In the genomic region with DNA sequence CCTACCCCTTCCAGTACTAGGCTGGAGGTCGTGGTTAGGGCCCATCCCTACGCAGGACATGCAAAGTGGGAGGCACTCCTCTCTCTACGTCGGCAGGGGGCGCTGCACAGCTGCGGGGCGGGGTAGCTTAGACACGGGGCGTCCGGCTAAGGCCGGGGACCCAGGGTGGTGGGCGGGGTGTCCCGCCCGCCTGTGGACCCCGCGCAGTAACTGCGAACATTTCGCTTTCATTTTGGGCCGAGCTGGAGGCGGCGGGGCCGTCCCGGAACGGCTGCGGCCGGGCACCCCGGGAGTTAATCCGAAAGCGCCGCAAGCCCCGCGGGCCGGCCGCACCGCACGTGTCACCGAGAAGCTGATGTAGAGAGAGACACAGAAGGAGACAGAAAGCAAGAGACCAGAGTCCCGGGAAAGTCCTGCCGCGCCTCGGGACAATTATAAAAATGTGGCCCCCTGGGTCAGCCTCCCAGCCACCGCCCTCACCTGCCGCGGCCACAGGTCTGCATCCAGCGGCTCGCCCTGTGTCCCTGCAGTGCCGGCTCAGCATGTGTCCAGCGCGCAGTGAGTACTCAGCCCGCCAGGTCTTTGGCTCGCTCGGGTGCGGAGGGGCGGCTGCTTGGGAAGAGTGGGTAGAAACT, we compare ENCODE assay signal across 8 cellular contexts. TPM values are rescaled to one million over a fixed set of nuclear protein-coding genes. Genes with fewer than 3 reads are reported as not detected.
A peak's percentile ranks its signal among the peaks of the same experiment; 100 is the strongest.
DNase-seq lines count a peak whose midpoint lies in the region; ATAC-seq, FAIRE-seq and TF ChIP-seq lines count a peak whose summit lies in the region.

A gene (plus strand): TSS at position 219 of the 635 bp plus-strand sequence.

- peak; percentile 94 for TF ChIP-seq CTCF in A549 (IDR thresholded peaks at IDR 0.05)
- TF ChIP-seq CTCF in dorsolateral prefrontal cortex (IDR thresholded peaks at IDR 0.05 in 54 of 56, conservative IDR thresholded peaks at IDR 0.05 in 2 of 56; ENCODE audit: low read depth in 1 of 56, partially characterized antibody in 56 of 56): peak; percentile 68 to 95 (median 88)

- H3K4me2 ChIP-seq in A549: peak within 1 kb of the TSS; percentile 96

- peak; percentile 59 to 65 for TF ChIP-seq RAD21 in A549 (conservative IDR thresholded peaks at IDR 0.05 in 1 of 2, IDR thresholded peaks at IDR 0.05 in 1 of 2)

- 2% methylated on average over 53 of the region's 54 CpGs for WGBS in A549 (ENCODE audit: missing lambda C conversion rate)

- no peak for TF ChIP-seq EP300 in A549 (IDR thresholded peaks at IDR 0.05)

- DNase-seq in A549 (ENCODE audit: low read depth in 1 of 2, low spot score in 1 of 2) (peak; percentile 81 to 82), GM18507 (ENCODE audit: extremely low spot score, insufficient read length, low read depth) (peak; percentile 79), NCI-H2227 (lab: John Stamatoyannopoulos, UW; ENCODE audit: unreplicated experiment) (peak; percentile 72), dorsolateral prefrontal cortex (peak; percentile 49 to 83 (median 70)), lung microvascular endothelial cell (ENCODE audit: low read depth in 2 of 2) (peak; percentile 82 to 85)
- peak; percentile 78 for DNase-seq in activated CD4-positive, alpha-beta T cell treated with anti-CD3 and anti-CD28 coated beads, Interleukin-2, amount 50 U/mL, for 1 hour
- peak; percentile 59 to 75 (median 66) for DNase-seq in stimulated activated CD4-positive, alpha-beta T cell treated with anti-CD3 and anti-CD28 coated beads, TNF-alpha, amount 100 ng/mL, for 48 hours (ENCODE audit: low read depth in 3 of 3)

- ATAC-seq in A549 (peak; percentile 96 to 99), HG02943 (IDR thresholded peaks at IDR 0.05; ENCODE audit: low read depth, unreplicated experiment) (peak; percentile 96)

- H3K4me1 ChIP-seq in A549: 0 out of 3 replicates have a peak, but pooled peaks cover 8% of the 10 kb centered on the region

- H3K27ac ChIP-seq in A549 (peak within 1 kb of the TSS; percentile 84 to 90), dorsolateral prefrontal cortex (peak within 1 kb of the TSS in 21 of 59 donors; percentile 2 to 84 (median 45))

- POLR2A ChIA-PET in A549 (lab: Yijun Ruan, JAX): interaction anchor here (0.9 to 1.2 kb wide), 2 partner anchors 57 to 104 kb away, joined by 3 to 5 read pairs; no protein-coding TSS in a partner anchor

- FAIRE-seq in A549 (lab: Jason Lieb, UNC) (peak; percentile 77), GM18507 (lab: Jason Lieb, UNC) (peak; percentile 96)

- intact Hi-C loops in dorsolateral prefrontal cortex (cut with DNase I): loop anchor here in 1 of 2 donors (5.0 kb wide), 1 partner anchor 106 kb away; no protein-coding TSS in a partner anchor

- H3K4me3 ChIP-seq in A549: peak within 1 kb of the TSS; percentile 85
- peak within 1 kb of the TSS; percentile 54 to 97 (median 79) for H3K4me3 ChIP-seq in dorsolateral prefrontal cortex

- CTCF ChIA-PET in A549 (lab: Yijun Ruan, JAX): interaction anchor here (0.6 to 7.2 kb wide), 55 partner anchors 10 to 727 kb away, joined by 3 to 158 read pairs (median 5); a partner anchor contains a TSS

- no peaks in the 10 kb centered on the region for H3K9me3 ChIP-seq in A549

- H3K27me3 ChIP-seq in dorsolateral prefrontal cortex: no peaks in the 10 kb centered on the region

- no peak for TF ChIP-seq POLR2A in A549 (IDR thresholded peaks at IDR 0.05; ENCODE audit: low read length)

TF ChIP-seq in A549, 52 proteins besides CTCF, POLR2A, EP300 and RAD21 (continues in another document):
- TF ChIP-seq, protein P1, sequence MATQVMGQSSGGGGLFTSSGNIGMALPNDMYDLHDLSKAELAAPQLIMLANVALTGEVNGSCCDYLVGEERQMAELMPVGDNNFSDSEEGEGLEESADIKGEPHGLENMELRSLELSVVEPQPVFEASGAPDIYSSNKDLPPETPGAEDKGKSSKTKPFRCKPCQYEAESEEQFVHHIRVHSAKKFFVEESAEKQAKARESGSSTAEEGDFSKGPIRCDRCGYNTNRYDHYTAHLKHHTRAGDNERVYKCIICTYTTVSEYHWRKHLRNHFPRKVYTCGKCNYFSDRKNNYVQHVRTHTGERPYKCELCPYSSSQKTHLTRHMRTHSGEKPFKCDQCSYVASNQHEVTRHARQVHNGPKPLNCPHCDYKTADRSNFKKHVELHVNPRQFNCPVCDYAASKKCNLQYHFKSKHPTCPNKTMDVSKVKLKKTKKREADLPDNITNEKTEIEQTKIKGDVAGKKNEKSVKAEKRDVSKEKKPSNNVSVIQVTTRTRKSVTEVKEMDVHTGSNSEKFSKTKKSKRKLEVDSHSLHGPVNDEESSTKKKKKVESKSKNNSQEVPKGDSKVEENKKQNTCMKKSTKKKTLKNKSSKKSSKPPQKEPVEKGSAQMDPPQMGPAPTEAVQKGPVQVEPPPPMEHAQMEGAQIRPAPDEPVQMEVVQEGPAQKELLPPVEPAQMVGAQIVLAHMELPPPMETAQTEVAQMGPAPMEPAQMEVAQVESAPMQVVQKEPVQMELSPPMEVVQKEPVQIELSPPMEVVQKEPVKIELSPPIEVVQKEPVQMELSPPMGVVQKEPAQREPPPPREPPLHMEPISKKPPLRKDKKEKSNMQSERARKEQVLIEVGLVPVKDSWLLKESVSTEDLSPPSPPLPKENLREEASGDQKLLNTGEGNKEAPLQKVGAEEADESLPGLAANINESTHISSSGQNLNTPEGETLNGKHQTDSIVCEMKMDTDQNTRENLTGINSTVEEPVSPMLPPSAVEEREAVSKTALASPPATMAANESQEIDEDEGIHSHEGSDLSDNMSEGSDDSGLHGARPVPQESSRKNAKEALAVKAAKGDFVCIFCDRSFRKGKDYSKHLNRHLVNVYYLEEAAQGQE (IDR thresholded peaks at IDR 0.05): no peak
- TF ChIP-seq MAFK (IDR thresholded peaks at IDR 0.05; ENCODE audit: partially characterized antibody): no peak
- TF ChIP-seq MAZ (IDR thresholded peaks at IDR 0.05; ENCODE audit: borderline replicate concordance, low read depth, low read length): 0 out of 2 replicates have a peak, but pooled peaks have one; percentile 52
- no peak for TF ChIP-seq TP53 (CRISPR knock-in tag; IDR thresholded peaks at IDR 0.05)
- no peak for TF ChIP-seq EHMT2 (IDR thresholded peaks at IDR 0.05; ENCODE audit: low read depth)
- TF ChIP-seq PHF8 (IDR thresholded peaks at IDR 0.05; ENCODE audit: borderline replicate concordance, low read depth): peak; percentile 64; the same call in 1 of the 2 replicates
- no peak for TF ChIP-seq CHD4 (IDR thresholded peaks at IDR 0.05; ENCODE audit: borderline replicate concordance)
- no peak for TF ChIP-seq ESRRA (IDR thresholded peaks at IDR 0.05; ENCODE audit: borderline replicate concordance, low read length)
- peak; percentile 20; the same call in 1 of the 2 replicates for TF ChIP-seq MYC (IDR thresholded peaks at IDR 0.05; ENCODE audit: borderline replicate concordance, low read length)
- no peak for TF ChIP-seq RFX5 (IDR thresholded peaks at IDR 0.05)
- peak in 1 of 2 experiments; percentile 48; a peak in 1 of 5 replicates for TF ChIP-seq JUN (IDR thresholded peaks at IDR 0.05)
- no peak for TF ChIP-seq NFE2L2 (conservative IDR thresholded peaks at IDR 0.05; ENCODE audit: low read length)
- TF ChIP-seq ZFP36 (IDR thresholded peaks at IDR 0.05; ENCODE audit: borderline replicate concordance, partially characterized antibody): no peak
- no peak for TF ChIP-seq HOXB5 (CRISPR knock-in tag; IDR thresholded peaks at IDR 0.05)
- no peak for TF ChIP-seq SREBF2 (IDR thresholded peaks at IDR 0.05)
- TF ChIP-seq KDM1A (IDR thresholded peaks at IDR 0.05; ENCODE audit: low read depth): no peak
- TF ChIP-seq NPAS2 (CRISPR knock-in tag; IDR thresholded peaks at IDR 0.05; ENCODE audit: borderline replicate concordance): no peak
- TF ChIP-seq, protein P2, sequence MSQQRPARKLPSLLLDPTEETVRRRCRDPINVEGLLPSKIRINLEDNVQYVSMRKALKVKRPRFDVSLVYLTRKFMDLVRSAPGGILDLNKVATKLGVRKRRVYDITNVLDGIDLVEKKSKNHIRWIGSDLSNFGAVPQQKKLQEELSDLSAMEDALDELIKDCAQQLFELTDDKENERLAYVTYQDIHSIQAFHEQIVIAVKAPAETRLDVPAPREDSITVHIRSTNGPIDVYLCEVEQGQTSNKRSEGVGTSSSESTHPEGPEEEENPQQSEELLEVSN (IDR thresholded peaks at IDR 0.05; ENCODE audit: borderline replicate concordance, low read depth): peak; percentile 35; the same call in 1 of the 2 replicates
- TF ChIP-seq, protein P3, sequence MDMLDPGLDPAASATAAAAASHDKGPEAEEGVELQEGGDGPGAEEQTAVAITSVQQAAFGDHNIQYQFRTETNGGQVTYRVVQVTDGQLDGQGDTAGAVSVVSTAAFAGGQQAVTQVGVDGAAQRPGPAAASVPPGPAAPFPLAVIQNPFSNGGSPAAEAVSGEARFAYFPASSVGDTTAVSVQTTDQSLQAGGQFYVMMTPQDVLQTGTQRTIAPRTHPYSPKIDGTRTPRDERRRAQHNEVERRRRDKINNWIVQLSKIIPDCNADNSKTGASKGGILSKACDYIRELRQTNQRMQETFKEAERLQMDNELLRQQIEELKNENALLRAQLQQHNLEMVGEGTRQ (IDR thresholded peaks at IDR 0.05): 0 out of 2 replicates have a peak, but pooled peaks have one; percentile 4
- TF ChIP-seq, protein P4, sequence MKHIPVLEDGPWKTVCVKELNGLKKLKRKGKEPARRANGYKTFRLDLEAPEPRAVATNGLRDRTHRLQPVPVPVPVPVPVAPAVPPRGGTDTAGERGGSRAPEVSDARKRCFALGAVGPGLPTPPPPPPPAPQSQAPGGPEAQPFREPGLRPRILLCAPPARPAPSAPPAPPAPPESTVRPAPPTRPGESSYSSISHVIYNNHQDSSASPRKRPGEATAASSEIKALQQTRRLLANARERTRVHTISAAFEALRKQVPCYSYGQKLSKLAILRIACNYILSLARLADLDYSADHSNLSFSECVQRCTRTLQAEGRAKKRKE (CRISPR knock-in tag; IDR thresholded peaks at IDR 0.05; ENCODE audit: low read depth): no peak
- no peak for TF ChIP-seq FOSB (CRISPR knock-in tag; IDR thresholded peaks at IDR 0.05)
- TF ChIP-seq KDM5A (IDR thresholded peaks at IDR 0.05): no peak
- TF ChIP-seq ZC3H11A (IDR thresholded peaks at IDR 0.05): no peak
- no peak for TF ChIP-seq EHF (CRISPR knock-in tag; IDR thresholded peaks at IDR 0.05)
- no peak for TF ChIP-seq CEBPB (IDR thresholded peaks at IDR 0.05)

RNA-seq across cellular contexts. Expression of the gene that starts here (rescaled TPM):
- polyA plus RNA-seq in A549 (2011; rRNA removed): 0.66 and 1.7 TPM in 2 replicates
- 1.7 and 2.1 TPM in 2 replicates for polyA plus RNA-seq in A549 (2012; cell fraction: cytosol; rRNA removed)
- polyA plus RNA-seq in A549 (2012; cell fraction: nucleus; rRNA removed): 2.1 and 3.9 TPM in 2 replicates
- polyA plus RNA-seq in A549 (2017; fragmentation: RNase III; extraction: RNeasy Plus Mini Kit Qiagen cat#74134 plus additional on column Dnase treatment): 0.76 to 1.3 TPM (median 0.98 TPM) in 3 replicates
- 0.12 TPM in 1 of 2 replicates, not detected in the other for polyA minus RNA-seq in A549 (2011; rRNA and poly(A)+ RNA removed)
- 1 to 10 TPM in 87 of 120 experiments, under 1 TPM in 28, not detected in 5; 0.38 to 6.5 (median 1.4) TPM for total RNA-seq in dorsolateral prefrontal cortex
- under 0.01 and 0.44 TPM in 2 replicates for total RNA-seq in lung microvascular endothelial cell

Comparison
In these comparisons a context has a peak if more than half of its experiments do, and no peak if none do; other contexts are left out.
1. Peak in DNase-seq in lung microvascular endothelial cell; RNA of the gene not detected or under 1 TPM.